ENCODE assay signal across 1 cellular context in the genomic region with DNA sequence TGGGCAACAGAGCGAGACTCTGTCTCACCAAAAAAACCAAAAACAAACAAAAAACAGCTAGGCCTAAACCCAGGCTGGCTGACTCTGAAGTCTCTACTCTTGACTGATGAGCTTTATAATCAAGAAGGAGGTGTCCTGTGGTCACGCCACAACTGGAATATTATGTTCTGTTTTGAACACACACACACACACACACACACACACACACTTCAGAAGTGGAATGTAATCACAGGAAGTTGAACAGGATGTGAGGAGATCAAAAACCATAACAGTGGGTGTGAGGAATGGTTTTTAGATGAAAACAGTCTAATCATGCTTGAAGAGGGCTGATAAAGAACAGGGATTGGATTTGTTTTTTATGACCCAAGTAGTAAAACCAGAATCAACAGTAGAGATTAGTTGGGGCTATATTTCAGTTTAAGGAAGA.
TF ChIP-seq lines count a peak whose summit lies in the region.

No MANE protein-coding gene starts in this region.

TF ChIP-seq in K562, 482 proteins besides CTCF, POLR2A, EP300 and RAD21 (continued from another document and continues in another):
- TF ChIP-seq, protein P1, sequence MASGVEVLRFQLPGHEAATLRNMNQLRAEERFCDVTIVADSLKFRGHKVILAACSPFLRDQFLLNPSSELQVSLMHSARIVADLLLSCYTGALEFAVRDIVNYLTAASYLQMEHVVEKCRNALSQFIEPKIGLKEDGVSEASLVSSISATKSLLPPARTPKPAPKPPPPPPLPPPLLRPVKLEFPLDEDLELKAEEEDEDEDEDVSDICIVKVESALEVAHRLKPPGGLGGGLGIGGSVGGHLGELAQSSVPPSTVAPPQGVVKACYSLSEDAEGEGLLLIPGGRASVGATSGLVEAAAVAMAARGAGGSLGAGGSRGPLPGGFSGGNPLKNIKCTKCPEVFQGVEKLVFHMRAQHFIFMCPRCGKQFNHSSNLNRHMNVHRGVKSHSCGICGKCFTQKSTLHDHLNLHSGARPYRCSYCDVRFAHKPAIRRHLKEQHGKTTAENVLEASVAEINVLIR (CRISPR knock-in tag; IDR thresholded peaks at IDR 0.05): no peak
- TF ChIP-seq CEBPB (tag; IDR thresholded peaks at IDR 0.05) (no peak), SMARCA5 (IDR thresholded peaks at IDR 0.05) (no peak), HNRNPUL1 (IDR thresholded peaks at IDR 0.05; ENCODE audit: low read length) (no peak), ETS2 (tag; IDR thresholded peaks at IDR 0.05; ENCODE audit: borderline replicate concordance, poor library complexity, severe bottlenecking) (no peak), ZNF561 (CRISPR knock-in tag; conservative IDR thresholded peaks at IDR 0.05) (no peak), CBX5 (IDR thresholded peaks at IDR 0.05; ENCODE audit: borderline replicate concordance, low read depth) (no peak), SRSF3 (IDR thresholded peaks at IDR 0.05; ENCODE audit: insufficient read depth, low read length) (no peak), KLF6 (CRISPR knock-in tag; IDR thresholded peaks at IDR 0.05; ENCODE audit: borderline replicate concordance) (no peak), HSF4 (CRISPR knock-in tag; IDR thresholded peaks at IDR 0.05; ENCODE audit: borderline replicate concordance) (no peak), ILK (tag; IDR thresholded peaks at IDR 0.05; ENCODE audit: borderline replicate concordance, low read depth) (no peak), POLR2H (tag; IDR thresholded peaks at IDR 0.05; ENCODE audit: low read depth) (no peak), ZNF668 (CRISPR knock-in tag; IDR thresholded peaks at IDR 0.05) (no peak), ZNF217 (CRISPR knock-in tag; IDR thresholded peaks at IDR 0.05) (no peak), NFE2 (IDR thresholded peaks at IDR 0.05; ENCODE audit: low read depth) (peak; percentile 60), SMAD4 (CRISPR knock-in tag; conservative IDR thresholded peaks at IDR 0.05) (peak; percentile 53; the same call in 1 of the 2 replicates), TAF1 (IDR thresholded peaks at IDR 0.05; ENCODE audit: control insufficient read depth, extremely low read depth, insufficient read depth, low read length, severe bottlenecking) (no peak), SOX6 (IDR thresholded peaks at IDR 0.05) (peak; percentile 55; the same call in 1 of the 2 replicates), SIN3B (IDR thresholded peaks at IDR 0.05; ENCODE audit: low read depth) (no peak), POLR3G (IDR thresholded peaks at IDR 0.05; ENCODE audit: extremely low read depth, insufficient read length, insufficient replicate concordance) (no peak), SMARCC2 (IDR thresholded peaks at IDR 0.05; ENCODE audit: low read depth) (no peak), PURB (CRISPR knock-in tag; IDR thresholded peaks at IDR 0.05; ENCODE audit: low read depth) (no peak), NR2F6 (CRISPR knock-in tag; IDR thresholded peaks at IDR 0.05) (no peak), ZNF551 (CRISPR knock-in tag; IDR thresholded peaks at IDR 0.05) (no peak), SPI1 (IDR thresholded peaks at IDR 0.05; ENCODE audit: borderline replicate concordance, low read depth, low read length) (no peak), COPS2 (conservative IDR thresholded peaks at IDR 0.05) (no peak), NEUROD1 (IDR thresholded peaks at IDR 0.05; ENCODE audit: borderline replicate concordance, low read depth, low read length, partially characterized antibody) (no peak), FOXK1 (CRISPR knock-in tag; IDR thresholded peaks at IDR 0.05; ENCODE audit: borderline replicate concordance) (no peak), ZNF224 (CRISPR knock-in tag; IDR thresholded peaks at IDR 0.05) (no peak), ZC3H11A (IDR thresholded peaks at IDR 0.05; ENCODE audit: low read depth, low read length) (no peak), JUND (IDR thresholded peaks at IDR 0.05; ENCODE audit: borderline replicate concordance, low read depth, low read length) (0 out of 2 replicates have a peak, but pooled peaks have one; percentile 7), JUND (tag; IDR thresholded peaks at IDR 0.05; ENCODE audit: borderline replicate concordance, low read depth, low read length) (no peak; the same call in 2 of the 3 replicates), ZNF696 (CRISPR knock-in tag; conservative IDR thresholded peaks at IDR 0.05) (no peak), ZNF79 (CRISPR knock-in tag; IDR thresholded peaks at IDR 0.05; ENCODE audit: low read depth) (no peak), TOE1 (IDR thresholded peaks at IDR 0.05; ENCODE audit: borderline replicate concordance) (no peak), TOE1 (CRISPR knock-in tag; IDR thresholded peaks at IDR 0.05; ENCODE audit: borderline replicate concordance, low read depth) (no peak), ZBTB1 (CRISPR knock-in tag; IDR thresholded peaks at IDR 0.05; ENCODE audit: borderline replicate concordance, low read depth) (no peak), ZNF232 (CRISPR knock-in tag; IDR thresholded peaks at IDR 0.05) (no peak), ASH1L (IDR thresholded peaks at IDR 0.05; ENCODE audit: borderline replicate concordance, low read depth, partially characterized antibody) (no peak), NR1H2 (CRISPR knock-in tag; IDR thresholded peaks at IDR 0.05) (no peak), MEF2D (tag; conservative IDR thresholded peaks at IDR 0.05; ENCODE audit: low read depth) (peak; percentile 25; the same call in 1 of the 2 replicates), TBL1XR1 (IDR thresholded peaks at IDR 0.05; ENCODE audit: low read length in 2 of 2) (no peak), SAFB (IDR thresholded peaks at IDR 0.05; ENCODE audit: borderline replicate concordance, low read depth, low read length) (no peak), HIVEP1 (CRISPR knock-in tag; IDR thresholded peaks at IDR 0.05) (no peak), CTBP1 (IDR thresholded peaks at IDR 0.05; ENCODE audit: borderline replicate concordance) (0 out of 2 replicates have a peak, but pooled peaks have one; percentile 18), GTF2E2 (tag; IDR thresholded peaks at IDR 0.05) (peak; percentile 75), MECOM (CRISPR knock-in tag; IDR thresholded peaks at IDR 0.05) (no peak), EP400 (IDR thresholded peaks at IDR 0.05) (no peak), WHSC1 (IDR thresholded peaks at IDR 0.05; ENCODE audit: low read length) (no peak), TAF7 (tag; IDR thresholded peaks at IDR 0.05) (no peak)
- TF ChIP-seq, protein P2, sequence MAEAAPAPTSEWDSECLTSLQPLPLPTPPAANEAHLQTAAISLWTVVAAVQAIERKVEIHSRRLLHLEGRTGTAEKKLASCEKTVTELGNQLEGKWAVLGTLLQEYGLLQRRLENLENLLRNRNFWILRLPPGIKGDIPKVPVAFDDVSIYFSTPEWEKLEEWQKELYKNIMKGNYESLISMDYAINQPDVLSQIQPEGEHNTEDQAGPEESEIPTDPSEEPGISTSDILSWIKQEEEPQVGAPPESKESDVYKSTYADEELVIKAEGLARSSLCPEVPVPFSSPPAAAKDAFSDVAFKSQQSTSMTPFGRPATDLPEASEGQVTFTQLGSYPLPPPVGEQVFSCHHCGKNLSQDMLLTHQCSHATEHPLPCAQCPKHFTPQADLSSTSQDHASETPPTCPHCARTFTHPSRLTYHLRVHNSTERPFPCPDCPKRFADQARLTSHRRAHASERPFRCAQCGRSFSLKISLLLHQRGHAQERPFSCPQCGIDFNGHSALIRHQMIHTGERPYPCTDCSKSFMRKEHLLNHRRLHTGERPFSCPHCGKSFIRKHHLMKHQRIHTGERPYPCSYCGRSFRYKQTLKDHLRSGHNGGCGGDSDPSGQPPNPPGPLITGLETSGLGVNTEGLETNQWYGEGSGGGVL (CRISPR knock-in tag; IDR thresholded peaks at IDR 0.05): no peak
- TF ChIP-seq, protein P3, sequence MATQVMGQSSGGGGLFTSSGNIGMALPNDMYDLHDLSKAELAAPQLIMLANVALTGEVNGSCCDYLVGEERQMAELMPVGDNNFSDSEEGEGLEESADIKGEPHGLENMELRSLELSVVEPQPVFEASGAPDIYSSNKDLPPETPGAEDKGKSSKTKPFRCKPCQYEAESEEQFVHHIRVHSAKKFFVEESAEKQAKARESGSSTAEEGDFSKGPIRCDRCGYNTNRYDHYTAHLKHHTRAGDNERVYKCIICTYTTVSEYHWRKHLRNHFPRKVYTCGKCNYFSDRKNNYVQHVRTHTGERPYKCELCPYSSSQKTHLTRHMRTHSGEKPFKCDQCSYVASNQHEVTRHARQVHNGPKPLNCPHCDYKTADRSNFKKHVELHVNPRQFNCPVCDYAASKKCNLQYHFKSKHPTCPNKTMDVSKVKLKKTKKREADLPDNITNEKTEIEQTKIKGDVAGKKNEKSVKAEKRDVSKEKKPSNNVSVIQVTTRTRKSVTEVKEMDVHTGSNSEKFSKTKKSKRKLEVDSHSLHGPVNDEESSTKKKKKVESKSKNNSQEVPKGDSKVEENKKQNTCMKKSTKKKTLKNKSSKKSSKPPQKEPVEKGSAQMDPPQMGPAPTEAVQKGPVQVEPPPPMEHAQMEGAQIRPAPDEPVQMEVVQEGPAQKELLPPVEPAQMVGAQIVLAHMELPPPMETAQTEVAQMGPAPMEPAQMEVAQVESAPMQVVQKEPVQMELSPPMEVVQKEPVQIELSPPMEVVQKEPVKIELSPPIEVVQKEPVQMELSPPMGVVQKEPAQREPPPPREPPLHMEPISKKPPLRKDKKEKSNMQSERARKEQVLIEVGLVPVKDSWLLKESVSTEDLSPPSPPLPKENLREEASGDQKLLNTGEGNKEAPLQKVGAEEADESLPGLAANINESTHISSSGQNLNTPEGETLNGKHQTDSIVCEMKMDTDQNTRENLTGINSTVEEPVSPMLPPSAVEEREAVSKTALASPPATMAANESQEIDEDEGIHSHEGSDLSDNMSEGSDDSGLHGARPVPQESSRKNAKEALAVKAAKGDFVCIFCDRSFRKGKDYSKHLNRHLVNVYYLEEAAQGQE (CRISPR knock-in tag; IDR thresholded peaks at IDR 0.05; ENCODE audit: low read depth): no peak
- TF ChIP-seq, protein P4, sequence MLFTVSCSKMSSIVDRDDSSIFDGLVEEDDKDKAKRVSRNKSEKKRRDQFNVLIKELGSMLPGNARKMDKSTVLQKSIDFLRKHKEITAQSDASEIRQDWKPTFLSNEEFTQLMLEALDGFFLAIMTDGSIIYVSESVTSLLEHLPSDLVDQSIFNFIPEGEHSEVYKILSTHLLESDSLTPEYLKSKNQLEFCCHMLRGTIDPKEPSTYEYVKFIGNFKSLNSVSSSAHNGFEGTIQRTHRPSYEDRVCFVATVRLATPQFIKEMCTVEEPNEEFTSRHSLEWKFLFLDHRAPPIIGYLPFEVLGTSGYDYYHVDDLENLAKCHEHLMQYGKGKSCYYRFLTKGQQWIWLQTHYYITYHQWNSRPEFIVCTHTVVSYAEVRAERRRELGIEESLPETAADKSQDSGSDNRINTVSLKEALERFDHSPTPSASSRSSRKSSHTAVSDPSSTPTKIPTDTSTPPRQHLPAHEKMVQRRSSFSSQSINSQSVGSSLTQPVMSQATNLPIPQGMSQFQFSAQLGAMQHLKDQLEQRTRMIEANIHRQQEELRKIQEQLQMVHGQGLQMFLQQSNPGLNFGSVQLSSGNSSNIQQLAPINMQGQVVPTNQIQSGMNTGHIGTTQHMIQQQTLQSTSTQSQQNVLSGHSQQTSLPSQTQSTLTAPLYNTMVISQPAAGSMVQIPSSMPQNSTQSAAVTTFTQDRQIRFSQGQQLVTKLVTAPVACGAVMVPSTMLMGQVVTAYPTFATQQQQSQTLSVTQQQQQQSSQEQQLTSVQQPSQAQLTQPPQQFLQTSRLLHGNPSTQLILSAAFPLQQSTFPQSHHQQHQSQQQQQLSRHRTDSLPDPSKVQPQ (CRISPR knock-in tag; IDR thresholded peaks at IDR 0.05; ENCODE audit: borderline replicate concordance): no peak
- TF ChIP-seq, protein P5, sequence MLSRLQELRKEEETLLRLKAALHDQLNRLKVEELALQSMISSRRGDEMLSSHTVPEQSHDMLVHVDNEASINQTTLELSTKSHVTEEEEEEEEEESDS (CRISPR knock-in tag; IDR thresholded peaks at IDR 0.05): no peak
- TF ChIP-seq, protein P6, sequence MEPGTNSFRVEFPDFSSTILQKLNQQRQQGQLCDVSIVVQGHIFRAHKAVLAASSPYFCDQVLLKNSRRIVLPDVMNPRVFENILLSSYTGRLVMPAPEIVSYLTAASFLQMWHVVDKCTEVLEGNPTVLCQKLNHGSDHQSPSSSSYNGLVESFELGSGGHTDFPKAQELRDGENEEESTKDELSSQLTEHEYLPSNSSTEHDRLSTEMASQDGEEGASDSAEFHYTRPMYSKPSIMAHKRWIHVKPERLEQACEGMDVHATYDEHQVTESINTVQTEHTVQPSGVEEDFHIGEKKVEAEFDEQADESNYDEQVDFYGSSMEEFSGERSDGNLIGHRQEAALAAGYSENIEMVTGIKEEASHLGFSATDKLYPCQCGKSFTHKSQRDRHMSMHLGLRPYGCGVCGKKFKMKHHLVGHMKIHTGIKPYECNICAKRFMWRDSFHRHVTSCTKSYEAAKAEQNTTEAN (CRISPR knock-in tag; IDR thresholded peaks at IDR 0.05): no peak
- TF ChIP-seq, protein P7, sequence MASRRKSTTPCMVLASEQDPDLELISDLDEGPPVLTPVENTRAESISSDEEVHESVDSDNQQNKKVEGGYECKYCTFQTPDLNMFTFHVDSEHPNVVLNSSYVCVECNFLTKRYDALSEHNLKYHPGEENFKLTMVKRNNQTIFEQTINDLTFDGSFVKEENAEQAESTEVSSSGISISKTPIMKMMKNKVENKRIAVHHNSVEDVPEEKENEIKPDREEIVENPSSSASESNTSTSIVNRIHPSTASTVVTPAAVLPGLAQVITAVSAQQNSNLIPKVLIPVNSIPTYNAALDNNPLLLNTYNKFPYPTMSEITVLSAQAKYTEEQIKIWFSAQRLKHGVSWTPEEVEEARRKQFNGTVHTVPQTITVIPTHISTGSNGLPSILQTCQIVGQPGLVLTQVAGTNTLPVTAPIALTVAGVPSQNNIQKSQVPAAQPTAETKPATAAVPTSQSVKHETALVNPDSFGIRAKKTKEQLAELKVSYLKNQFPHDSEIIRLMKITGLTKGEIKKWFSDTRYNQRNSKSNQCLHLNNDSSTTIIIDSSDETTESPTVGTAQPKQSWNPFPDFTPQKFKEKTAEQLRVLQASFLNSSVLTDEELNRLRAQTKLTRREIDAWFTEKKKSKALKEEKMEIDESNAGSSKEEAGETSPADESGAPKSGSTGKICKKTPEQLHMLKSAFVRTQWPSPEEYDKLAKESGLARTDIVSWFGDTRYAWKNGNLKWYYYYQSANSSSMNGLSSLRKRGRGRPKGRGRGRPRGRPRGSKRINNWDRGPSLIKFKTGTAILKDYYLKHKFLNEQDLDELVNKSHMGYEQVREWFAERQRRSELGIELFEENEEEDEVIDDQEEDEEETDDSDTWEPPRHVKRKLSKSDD (conservative IDR thresholded peaks at IDR 0.05; ENCODE audit: low read length): no peak
- TF ChIP-seq, protein P8, sequence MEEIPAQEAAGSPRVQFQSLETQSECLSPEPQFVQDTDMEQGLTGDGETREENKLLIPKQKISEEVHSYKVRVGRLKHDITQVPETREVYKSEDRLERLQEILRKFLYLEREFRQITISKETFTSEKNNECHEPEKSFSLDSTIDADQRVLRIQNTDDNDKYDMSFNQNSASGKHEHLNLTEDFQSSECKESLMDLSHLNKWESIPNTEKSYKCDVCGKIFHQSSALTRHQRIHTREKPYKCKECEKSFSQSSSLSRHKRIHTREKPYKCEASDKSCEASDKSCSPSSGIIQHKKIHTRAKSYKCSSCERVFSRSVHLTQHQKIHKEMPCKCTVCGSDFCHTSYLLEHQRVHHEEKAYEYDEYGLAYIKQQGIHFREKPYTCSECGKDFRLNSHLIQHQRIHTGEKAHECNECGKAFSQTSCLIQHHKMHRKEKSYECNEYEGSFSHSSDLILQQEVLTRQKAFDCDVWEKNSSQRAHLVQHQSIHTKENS (CRISPR knock-in tag; IDR thresholded peaks at IDR 0.05): no peak
